ENCODE assay signal across 10 cellular contexts in the genomic region with DNA sequence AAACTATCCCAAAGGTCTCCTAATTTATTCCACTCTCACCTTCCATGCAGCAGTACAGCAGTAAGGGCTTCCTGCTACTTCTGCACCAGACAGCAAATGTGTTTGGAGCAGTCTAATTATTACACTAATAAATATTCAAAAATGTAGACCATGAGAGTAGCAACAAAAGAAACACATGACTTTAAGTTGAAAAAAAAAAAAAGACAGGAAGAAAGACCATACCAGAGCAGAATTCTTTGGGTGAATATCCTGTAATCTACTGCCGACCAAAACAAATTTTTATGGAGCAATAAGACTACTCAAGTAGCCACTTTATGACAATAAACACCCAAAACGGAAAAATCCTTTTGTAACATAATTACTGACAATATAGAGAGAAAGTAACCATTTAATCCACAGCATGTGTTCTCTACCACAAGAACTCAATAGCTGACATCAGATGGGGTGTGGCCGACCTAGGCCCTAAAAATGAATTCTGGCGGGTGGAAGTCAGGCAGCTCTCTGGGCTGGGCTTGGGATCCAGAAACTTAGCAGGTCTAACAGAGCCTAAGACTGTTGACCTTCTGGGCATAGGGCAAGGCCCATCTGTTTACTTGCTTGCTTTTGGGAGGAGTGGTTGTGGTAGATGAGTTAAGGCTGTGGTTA. TPM values are rescaled to one million over a fixed set of nuclear protein-coding genes. Genes with fewer than 3 reads are reported as not detected.
A peak's percentile ranks its signal among the peaks of the same experiment; 100 is the strongest.
DNase-seq lines count a peak whose midpoint lies in the region; ATAC-seq and TF ChIP-seq lines count a peak whose summit lies in the region.
"Had no signal": no experiment of that assay in that cellular context is flagged by ENCODE, and none has a peak within 500 bp of the region (broad histone marks: within the 10 kb centered on the region; RNA-seq: fewer than 3 reads in every experiment).

No MANE protein-coding gene starts in this region.

- peaks cover 51% of the 10 kb centered on the region for H3K4me1 Mint-ChIP-seq in activated CD4-positive, alpha-beta T cell treated with anti-CD3 and anti-CD28 coated beads, Interleukin-2, amount 10 ng/mL, durations not matched to agents 7 days and 5 days

- no peak overlapping the region for H3K4me3 ChIP-seq in heart left ventricle
- no peak overlapping the region for H3K4me3 ChIP-seq in fibroblast of villous mesenchyme (ENCODE audit: low read depth, low read length)
- no peak overlapping the region for H3K4me3 ChIP-seq in tibial nerve
- H3K4me3 ChIP-seq: lower lobe of right lung had no signal

- H3K27me3 Mint-ChIP-seq in activated CD4-positive, alpha-beta T cell treated with anti-CD3 and anti-CD28 coated beads, Interleukin-2, amount 10 ng/mL, durations not matched to agents 7 days and 5 days, result no peaks in the 10 kb centered on the region

- H3K27ac ChIP-seq in heart left ventricle (peak overlapping the region; percentile 1 to 99 (median 80)), tibial nerve (peak overlapping the region in 3 of 4 donors; percentile 10 to 68 (median 47))
- H3K27ac ChIP-seq: lower lobe of right lung had no signal

- CTCF ChIA-PET in activated CD4-positive, alpha-beta T cell treated with anti-CD3 and anti-CD28 coated beads, Interleukin-2, amount 10 ng/mL, durations not matched to agents 7 days and 5 days (lab: Charles Lee), result interaction anchor here (0.5 to 1.6 kb wide), 5 partner anchors 14 to 296 kb away, joined by 4 to 5 read pairs (median 4); no protein-coding TSS in a partner anchor

- POLR2A ChIA-PET in activated CD4-positive, alpha-beta T cell treated with anti-CD3 and anti-CD28 coated beads, Interleukin-2, amount 10 ng/mL, durations not matched to agents 7 days and 5 days (lab: Charles Lee), result no interaction called here

- TF ChIP-seq POLR2A in heart left ventricle (IDR thresholded peaks at IDR 0.05), result no peak
- no peak for TF ChIP-seq POLR2A in tibial nerve (IDR thresholded peaks at IDR 0.05)

- TF ChIP-seq CTCF in heart left ventricle (IDR thresholded peaks at IDR 0.05) (no peak), fibroblast of villous mesenchyme (IDR thresholded peaks at IDR 0.05; ENCODE audit: insufficient read depth, low read depth, low read length) (no peak), tibial nerve (IDR thresholded peaks at IDR 0.05) (no peak)

- intact Hi-C loops in heart left ventricle (cut with DNase I), result loop anchor here (5.0 to 10.0 kb wide), 16 partner anchors 52 to 1088 kb away; no protein-coding TSS in a partner anchor
- intact Hi-C loops in Right ventricle myocardium superior (cut with DNase I), result loop anchor here (10.0 kb wide), 2 partner anchors 175 to 295 kb away; no protein-coding TSS in a partner anchor

- H3K9me3 ChIP-seq in heart left ventricle (no peaks in the 10 kb centered on the region), tibial nerve (no peaks in the 10 kb centered on the region)
- H3K9me3 ChIP-seq: lower lobe of right lung had no signal

- H3K27ac Mint-ChIP-seq in activated CD4-positive, alpha-beta T cell treated with anti-CD3 and anti-CD28 coated beads, Interleukin-2, amount 10 ng/mL, durations not matched to agents 7 days and 5 days, result peak overlapping the region; percentile 88

- H3K36me3 ChIP-seq in heart left ventricle (no peaks in the 10 kb centered on the region), tibial nerve (no peaks in the 10 kb centered on the region)
- H3K36me3 ChIP-seq: lower lobe of right lung had no signal

- H3K9me3 Mint-ChIP-seq in activated CD4-positive, alpha-beta T cell treated with anti-CD3 and anti-CD28 coated beads, Interleukin-2, amount 10 ng/mL, durations not matched to agents 7 days and 5 days, result peaks cover 3% of the 10 kb centered on the region

- H3K4me1 ChIP-seq in heart left ventricle (peaks cover 3 to 59% (median 41%) of the 10 kb centered on the region in 12 donors), tibial nerve (peaks cover 0 to 53% (median 23%) of the 10 kb centered on the region in 4 donors)

- 48 to 68% (median 56%) methylated on average over 4 of the region's 4 CpGs for WGBS in heart left ventricle, 4 donors
- 39 to 46% methylated on average over 4 of the region's 4 CpGs for WGBS in tibial nerve, 2 donors

- TF ChIP-seq EP300 in tibial nerve (IDR thresholded peaks at IDR 0.05), result no peak

- H3K36me3 Mint-ChIP-seq in activated CD4-positive, alpha-beta T cell treated with anti-CD3 and anti-CD28 coated beads, Interleukin-2, amount 10 ng/mL, durations not matched to agents 7 days and 5 days (ENCODE audit: low read depth), result peaks cover 23% of the 10 kb centered on the region

- H3K4me3 Mint-ChIP-seq in activated CD4-positive, alpha-beta T cell treated with anti-CD3 and anti-CD28 coated beads, Interleukin-2, amount 10 ng/mL, durations not matched to agents 7 days and 5 days, result peak overlapping the region; percentile 54

- DNase-seq in heart left ventricle (peak in 3 of 5 donors; percentile 29 to 32 (median 29)), Right ventricle myocardium superior (no peak), fibroblast of villous mesenchyme (ENCODE audit: low read depth) (peak; percentile 44), tibial nerve (ENCODE audit: low spot score in 2 of 2) (no peak), DMS79 treated with DMSO at 0.1 percent for 48 hours (lab: John Stamatoyannopoulos, UW) (no peak), HK-2 (ENCODE audit: unreplicated experiment) (no peak)
- peak; percentile 47 for DNase-seq in activated CD4-positive, alpha-beta T cell treated with anti-CD3 and anti-CD28 coated beads, Interleukin-2, amount 10 ng/mL, durations not matched to agents 7 days and 5 days
- DNase-seq: caudate nucleus, lower lobe of right lung had no signal

- H3K27me3 ChIP-seq in heart left ventricle (peaks cover 0 to 4% (median 0%) of the 10 kb centered on the region in 9 donors), tibial nerve (no peaks in the 10 kb centered on the region)

- ATAC-seq in heart left ventricle (no peak), Right ventricle myocardium superior (ENCODE audit: poor library complexity) (no peak), HG03280 (IDR thresholded peaks at IDR 0.05; ENCODE audit: unreplicated experiment) (no peak)
- ATAC-seq: lower lobe of right lung had no signal

RNA-seq across cellular contexts. Expression of a gene that starts 4.6 kb away (rescaled TPM):
- total RNA-seq in heart left ventricle (10 to 100 TPM; 11.1 to 23.7 (median 17.9) TPM), Right ventricle myocardium superior (14.0 TPM), fibroblast of villous mesenchyme (12.6 and 13.0 TPM in 2 replicates), tibial nerve (10 to 100 TPM in 3 of 4 donors, 1 to 10 TPM in 1; 7.8 to 20.3 (median 14.1) TPM)
- polyA plus RNA-seq in heart left ventricle, result 1 to 10 TPM; 2.3 to 3.8 TPM
- 10 to 100 TPM; 33.6 to 44.3 TPM for total RNA-seq in activated CD4-positive, alpha-beta T cell treated with anti-CD3 and anti-CD28 coated beads, Interleukin-2, amount 10 ng/mL, durations not matched to agents 7 days and 5 days

Comparison
In these comparisons a context has a peak if more than half of its experiments do, and no peak if none do; other contexts are left out.
1. DNase-seq: peak in heart left ventricle (3 of 5), activated CD4-positive, alpha-beta T cell treated with anti-CD3 and anti-CD28 coated beads, Interleukin-2, amount 10 ng/mL, durations not matched to agents 7 days and 5 days (single experiment) and fibroblast of villous mesenchyme (single experiment); none in Right ventricle myocardium superior (single experiment), tibial nerve (0 of 2), DMS79 treated with DMSO at 0.1 percent for 48 hours (single experiment) and HK-2 (single experiment).